37 cellular contexts compared by ENCODE assay signal in the genomic region with DNA sequence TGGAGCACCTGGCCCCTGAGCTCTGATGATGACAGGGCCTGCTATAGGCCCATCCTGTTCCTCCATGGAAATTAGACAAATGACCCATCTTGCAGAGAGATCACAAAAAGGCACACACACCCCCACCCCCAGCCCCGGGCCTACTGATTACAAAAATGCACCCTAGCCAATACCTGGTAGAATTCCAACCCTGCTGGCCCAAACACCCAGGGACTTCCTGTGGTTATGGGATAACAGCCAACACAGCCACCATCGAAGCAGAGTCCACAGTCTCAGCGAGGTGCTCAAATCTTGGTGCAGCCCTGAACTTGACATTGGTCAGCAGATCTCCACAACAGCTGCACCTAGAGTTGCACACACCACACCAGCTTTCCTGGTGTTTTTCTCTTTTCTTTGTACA. TPM values are rescaled to one million over a fixed set of nuclear protein-coding genes. Genes with fewer than 3 reads are reported as not detected.
"Had no signal": no experiment of that assay in that cellular context is flagged by ENCODE, and none has a peak within 500 bp of the region (broad histone marks: within the 10 kb centered on the region; RNA-seq: fewer than 3 reads in every experiment).

No MANE protein-coding gene starts in this region.

- DNase-seq: activated CD4-positive, alpha-beta T cell treated with anti-CD3 and anti-CD28 coated beads for 48 hours; activated CD8-positive, alpha-beta T cell treated with anti-CD3 and anti-CD28 coated beads for 36 hours; activated effector memory CD4-positive, alpha-beta T cell treated with anti-CD3 and anti-CD28 coated beads, Interleukin-2, amount 50 U/mL, for 16 hours; activated naive CD4-positive, alpha-beta T cell treated with anti-CD3 and anti-CD28 coated beads, Interleukin-2, amount 10 ng/mL, durations not matched to agents 7 days and 5 days; activated naive CD8-positive, alpha-beta T cell treated with anti-CD3 and anti-CD28 coated beads, Interleukin-2, amount 10 ng/mL, durations not matched to agents 7 days and 5 days; activated T-cell treated with anti-CD3 and anti-CD28 coated beads, Interleukin-2, amount 50 U/mL, for 1 hour; caudate nucleus; cortex of kidney; effector memory CD8-positive, alpha-beta T cell; erythroblast; hippocampal formation; immature natural killer cell; lower lobe of right lung; right lobe of liver; stimulated activated CD4-positive, alpha-beta T cell treated with anti-CD3 and anti-CD28 coated beads, Interleukin-12 subunit alpha, Interleukin-12 subunit beta, amount 100 ng/mL, for 4 hours; stimulated activated CD4-positive, alpha-beta T cell treated with anti-CD3 and anti-CD28 coated beads, Interleukin-4, amount 100 ng/mL, for 1 hour; stimulated activated naive CD8-positive, alpha-beta T cell treated with anti-CD3 and anti-CD28 coated beads, Interleukin-15, Interleukin-2, amounts not matched to agents 100 U/mL and 50 U/mL, for 24 hours; T1000; testis; transverse colon; uterus; WERI-Rb-1 had no signal

- H3K4me1 Mint-ChIP-seq: activated naive CD4-positive, alpha-beta T cell treated with anti-CD3 and anti-CD28 coated beads, Interleukin-2, amount 10 ng/mL, durations not matched to agents 7 days and 5 days; brain; immature natural killer cell; nephron had no signal

- H3K27ac ChIP-seq: ascending aorta, lower lobe of right lung, right lobe of liver, skin epidermis, testis, transverse colon, uterus, WERI-Rb-1 had no signal

- H3K4me3 Mint-ChIP-seq: activated CD8-positive, alpha-beta T cell treated with anti-CD3 and anti-CD28 coated beads for 36 hours; activated naive CD4-positive, alpha-beta T cell treated with anti-CD3 and anti-CD28 coated beads, Interleukin-2, amount 10 ng/mL, durations not matched to agents 7 days and 5 days; activated naive CD8-positive, alpha-beta T cell treated with anti-CD3 and anti-CD28 coated beads, Interleukin-2, amount 10 ng/mL, durations not matched to agents 7 days and 5 days; activated T-helper 1 cell treated with anti-CD3 and anti-CD28 coated beads, Interleukin-12 subunit alpha, Interleukin-12 subunit beta, Interleukin-2, Interleukin-4 antibody, amounts not matched to agents 30 ng/mL and 10 ng/mL and 1 ng/mL, durations not matched to agents 14 hours and 24 hours and 36 hours; brain; effector memory CD8-positive, alpha-beta T cell; immature natural killer cell; nephron had no signal

- H3K9me3 ChIP-seq: ascending aorta, lower lobe of right lung, right lobe of liver, testis, transverse colon, uterus had no signal

- H3K9me3 Mint-ChIP-seq: effector memory CD8-positive, alpha-beta T cell had no signal

- H3K4me3 ChIP-seq: ascending aorta, lower lobe of right lung, right lobe of liver, skin epidermis, testis, transverse colon, uterus had no signal

- ATAC-seq: activated CD4-positive, CD25-positive, alpha-beta regulatory T cell treated with anti-CD3 and anti-CD28 coated beads, Interleukin-2, amount 50 U/mL, for 24 hours; activated CD8-positive, alpha-beta T cell treated with anti-CD3 and anti-CD28 coated beads for 36 hours; effector memory CD8-positive, alpha-beta T cell; left lobe of liver; lower lobe of right lung; right lobe of liver; stimulated activated naive CD8-positive, alpha-beta T cell treated with anti-CD3 and anti-CD28 coated beads, Interleukin-15, Interleukin-2, amounts not matched to agents 100 U/mL and 50 U/mL, for 24 hours had no signal

- H3K4me1 ChIP-seq: ascending aorta, lower lobe of right lung, right lobe of liver, testis, transverse colon, uterus had no signal

- H3K36me3 ChIP-seq: ascending aorta, lower lobe of right lung, right lobe of liver, transverse colon, uterus, WERI-Rb-1 had no signal

- H3K27me3 ChIP-seq: ascending aorta, right lobe of liver, testis, uterus had no signal

- H3K27ac Mint-ChIP-seq: activated CD8-positive, alpha-beta T cell treated with anti-CD3 and anti-CD28 coated beads for 36 hours; activated naive CD4-positive, alpha-beta T cell treated with anti-CD3 and anti-CD28 coated beads, Interleukin-2, amount 10 ng/mL, durations not matched to agents 7 days and 5 days; activated naive CD8-positive, alpha-beta T cell treated with anti-CD3 and anti-CD28 coated beads, Interleukin-2, amount 10 ng/mL, durations not matched to agents 7 days and 5 days; activated T-helper 1 cell treated with anti-CD3 and anti-CD28 coated beads, Interleukin-12 subunit alpha, Interleukin-12 subunit beta, Interleukin-2, Interleukin-4 antibody, amounts not matched to agents 30 ng/mL and 10 ng/mL and 1 ng/mL, durations not matched to agents 14 hours and 24 hours and 36 hours; brain; effector memory CD8-positive, alpha-beta T cell; immature natural killer cell; nephron had no signal

- H3K36me3 Mint-ChIP-seq: activated naive CD4-positive, alpha-beta T cell treated with anti-CD3 and anti-CD28 coated beads, Interleukin-2, amount 10 ng/mL, durations not matched to agents 7 days and 5 days; brain had no signal

RNA-seq across cellular contexts. Expression of a gene that starts 17.0 kb away (rescaled TPM):
- total RNA-seq: activated T-helper 1 cell treated with anti-CD3 and anti-CD28 coated beads, Interleukin-12 subunit alpha, Interleukin-12 subunit beta, Interleukin-2, Interleukin-4 antibody, amounts not matched to agents 30 ng/mL and 10 ng/mL and 1 ng/mL, durations not matched to agents 14 hours and 24 hours and 36 hours; ascending aorta; chondrocyte; fibroblast of lung; fibroblast of villous mesenchyme; kidney epithelial cell; left lobe of liver; lower lobe of right lung; mucosa of gallbladder; osteoblast; posterior vena cava; right lobe of liver; T-helper 1 cell treated with Interleukin-12 subunit alpha and Interleukin-12 subunit beta and Interleukin-4 antibody, amounts not matched to agents 30 ng/mL and 1 ng/mL, for 36 hours; testis; transverse colon; uterus had no signal
- polyA plus RNA-seq: fibroblast of lung had no signal
